ENCODE assay signal across 23 cellular contexts in genomic region chr9:90916147-90916734, GRCh38.
DNase-seq lines count a peak whose midpoint lies in the region; ATAC-seq, FAIRE-seq and TF ChIP-seq lines count a peak whose summit lies in the region.
"Had no signal": no experiment of that assay in that cellular context is flagged by ENCODE, and none has a peak within 500 bp of the region (broad histone marks: within the 10 kb centered on the region; RNA-seq: fewer than 3 reads in every experiment).

No MANE protein-coding gene starts in this region.

- H3K27me3 ChIP-seq in ACC112 (ENCODE audit: insufficient read depth, low read length) (no peaks in the 10 kb centered on the region), keratinocyte (ENCODE audit: control insufficient read depth, extremely low read depth, insufficient read depth, low read length) (peaks cover 3% of the 10 kb centered on the region)
- H3K27me3 ChIP-seq: colonic mucosa, transverse colon had no signal

- H4K20me1 ChIP-seq in keratinocyte (ENCODE audit: control insufficient read depth, extremely low read depth, insufficient read depth, low read length): no peaks in the 10 kb centered on the region

- H3K27ac ChIP-seq in ACC112 (ENCODE audit: low read depth, low read length): peak overlapping the region; percentile 38; the same call in 1 of the 2 replicates
- H3K27ac ChIP-seq in keratinocyte (ENCODE audit: control insufficient read depth, insufficient read depth, low read length): no peak overlapping the region
- H3K27ac ChIP-seq: colonic mucosa, gastroesophageal sphincter, left ventricle myocardium inferior, stomach had no signal

- H3K9ac ChIP-seq in keratinocyte (ENCODE audit: control insufficient read depth, extremely low read depth, insufficient read depth, low read length): no peak overlapping the region

- no peak overlapping the region for H3K4me2 ChIP-seq in keratinocyte (ENCODE audit: control insufficient read depth, extremely low read depth, insufficient read depth, low read depth, low read length)

- peak; percentile 13 for DNase-seq in ELR (ENCODE audit: low read depth)
- DNase-seq in RCC 7860 (ENCODE audit: low spot score): peak; percentile 35
- no peak for DNase-seq in keratinocyte (ENCODE audit: low read depth, low spot score)
- no peak for DNase-seq in activated effector memory CD4-positive, alpha-beta T cell treated with Interleukin-2 at 50 U/mL for 16 hours
- no peak for DNase-seq in NCI-H187 treated with DMSO at 0.1 percent for 48 hours (lab: John Stamatoyannopoulos, UW)
- no peak for DNase-seq in stimulated activated CD4-positive, alpha-beta T cell treated with anti-CD3 and anti-CD28 coated beads, Interleukin-2, amount 100 ng/mL, for 48 hours
- DNase-seq: activated CD4-positive, CD25-positive, alpha-beta regulatory T cell treated with anti-CD3 and anti-CD28 coated beads, Interleukin-2, amount 50 U/mL, for 72 hours; DMS79 treated with DMSO at 0.1 percent for 48 hours; effector memory CD4-positive, alpha-beta T cell; hippocampal formation; left ventricle myocardium inferior; naive thymus-derived CD4-positive, alpha-beta T cell; NCI-H1105 treated with DMSO at 0.1 percent for 48 hours; NCI-H2029 treated with DMSO at 0.1 percent for 48 hours; NCI-H345; NCI-H748 treated with DMSO at 0.1 percent for 48 hours had no signal

- H3K36me3 ChIP-seq in ACC112 (ENCODE audit: insufficient read depth, low read length): no peaks in the 10 kb centered on the region
- H3K36me3 ChIP-seq in keratinocyte (ENCODE audit: control insufficient read depth in 2 of 2, extremely low read depth in 1 of 2, insufficient read depth in 2 of 2, low read length in 2 of 2): no peaks in the 10 kb centered on the region
- H3K36me3 ChIP-seq: colonic mucosa, gastroesophageal sphincter, left ventricle myocardium inferior, stomach, transverse colon had no signal

- FAIRE-seq in RCC 7860 (lab: Jason Lieb, UNC): no peak
- peak; percentile 29 for FAIRE-seq in keratinocyte (lab: Jason Lieb, UNC)
- FAIRE-seq: GM12878 had no signal

- ATAC-seq in HG02852 (IDR thresholded peaks at IDR 0.05; ENCODE audit: unreplicated experiment): no peak
- ATAC-seq: gastroesophageal sphincter; naive thymus-derived CD4-positive, alpha-beta T cell had no signal

- dilution Hi-C loops in keratinocyte (cut with MboI; ENCODE audit: extremely low pct_ligation_motif_present, low sequenced_read_pairs): no loop called here

- H3K4me3 ChIP-seq in ACC112 (ENCODE audit: low read depth, low read length): no peak overlapping the region
- no peak overlapping the region for H3K4me3 ChIP-seq in keratinocyte (ENCODE audit: control insufficient read depth in 2 of 3, extremely low read depth in 1 of 3, insufficient read depth in 2 of 3, low read depth in 1 of 3, low read length in 3 of 3)
- H3K4me3 ChIP-seq: colonic mucosa, gastroesophageal sphincter, GM12878, left ventricle myocardium inferior, stomach, transverse colon had no signal

- H3K9me1 ChIP-seq in keratinocyte (ENCODE audit: control insufficient read depth, extremely low read depth, insufficient read depth, low read length): no peaks in the 10 kb centered on the region

- no peaks in the 10 kb centered on the region for H3K9me3 ChIP-seq in keratinocyte (ENCODE audit: control insufficient read depth, low read depth, low read length)
- H3K9me3 ChIP-seq: colonic mucosa, gastroesophageal sphincter, left ventricle myocardium inferior, stomach, transverse colon had no signal

- H2AFZ ChIP-seq in ACC112 (ENCODE audit: low read length, unreplicated experiment): peak overlapping the region; percentile 51
- H2AFZ ChIP-seq in keratinocyte (ENCODE audit: control insufficient read depth, low read length): no peak overlapping the region

- H3K4me1 ChIP-seq in ACC112 (ENCODE audit: control insufficient read depth, insufficient read depth, low read length, unreplicated experiment): peaks cover 13% of the 10 kb centered on the region
- peaks cover 13% of the 10 kb centered on the region for H3K4me1 ChIP-seq in keratinocyte (ENCODE audit: control insufficient read depth, extremely low read depth, insufficient read depth, low read length)
- H3K4me1 ChIP-seq: colonic mucosa, transverse colon had no signal

- H3K79me2 ChIP-seq in ACC112 (ENCODE audit: control insufficient read depth, insufficient read depth, low read length, unreplicated experiment): no peaks in the 10 kb centered on the region
- H3K79me2 ChIP-seq in keratinocyte (ENCODE audit: control insufficient read depth, insufficient read depth, low read length): no peaks in the 10 kb centered on the region

- TF ChIP-seq CTCF in keratinocyte (optimal IDR thresholded peaks at IDR 0.05 in 1 of 3, IDR thresholded peaks at IDR 0.05 in 1 of 3, conservative IDR thresholded peaks at IDR 0.05 in 1 of 3; ENCODE audit: extremely low read depth in 1 of 3, insufficient read depth in 2 of 3, low read length in 3 of 3): no peak

Comparison
In these comparisons a context has a peak if more than half of its experiments do, and no peak if none do; other contexts are left out.
1. DNase-seq: peak in ELR (single experiment) and RCC 7860 (single experiment); none in keratinocyte (single experiment), activated effector memory CD4-positive, alpha-beta T cell treated with Interleukin-2 at 50 U/mL for 16 hours (single experiment), NCI-H187 treated with DMSO at 0.1 percent for 48 hours (single experiment) and stimulated activated CD4-positive, alpha-beta T cell treated with anti-CD3 and anti-CD28 coated beads, Interleukin-2, amount 100 ng/mL, for 48 hours (0 of 2).